Comparison of ENCODE assay signal across 9 cellular contexts in genomic region chr12:65156366-65156831, GRCh38. TPM values are rescaled to one million over a fixed set of nuclear protein-coding genes. Genes with fewer than 3 reads are reported as not detected.
DNase-seq lines count a peak whose midpoint lies in the region; ATAC-seq and TF ChIP-seq lines count a peak whose summit lies in the region.
"Had no signal": no experiment of that assay in that cellular context is flagged by ENCODE, and none has a peak within 500 bp of the region (broad histone marks: within the 10 kb centered on the region; RNA-seq: fewer than 3 reads in every experiment).

No MANE protein-coding gene starts in this region.

- H4K20me1 ChIP-seq in OCI-LY1 (ENCODE audit: insufficient read depth, low read length): no peaks in the 10 kb centered on the region

- intact Hi-C loops in stomach (cut with DNase I; ENCODE audit: low total_unique reads): no loop called here

- peaks cover 20% of the 10 kb centered on the region for H3K4me1 Mint-ChIP-seq in activated CD4-positive, alpha-beta T cell treated with anti-CD3 and anti-CD28 coated beads, Interleukin-2, amount 10 ng/mL, durations not matched to agents 7 days and 5 days

- H3K27me3 Mint-ChIP-seq in activated CD4-positive, alpha-beta T cell treated with anti-CD3 and anti-CD28 coated beads, Interleukin-2, amount 10 ng/mL, durations not matched to agents 7 days and 5 days: peaks cover 24% of the 10 kb centered on the region

- H3K79me2 ChIP-seq in OCI-LY1 (ENCODE audit: insufficient read depth, low read length): no peaks in the 10 kb centered on the region

- peak; percentile 85 for ATAC-seq in HG02884 (IDR thresholded peaks at IDR 0.05; ENCODE audit: unreplicated experiment)

- H3K4me3 Mint-ChIP-seq in activated CD4-positive, alpha-beta T cell treated with anti-CD3 and anti-CD28 coated beads, Interleukin-2, amount 10 ng/mL, durations not matched to agents 7 days and 5 days: peak overlapping the region; percentile 48

- peak overlapping the region; percentile 38 for H3K4me2 ChIP-seq in OCI-LY1 (ENCODE audit: low read length)

- no peak overlapping the region for H3K9ac ChIP-seq in OCI-LY1 (ENCODE audit: low read length)

- H3K27me3 ChIP-seq in OCI-LY1 (ENCODE audit: insufficient read depth, low read length) (peaks cover 5% of the 10 kb centered on the region), stomach (no peaks in the 10 kb centered on the region)

- H3K27ac Mint-ChIP-seq in activated CD4-positive, alpha-beta T cell treated with anti-CD3 and anti-CD28 coated beads, Interleukin-2, amount 10 ng/mL, durations not matched to agents 7 days and 5 days: peak overlapping the region; percentile 86

- TF ChIP-seq EP300 in stomach (IDR thresholded peaks at IDR 0.05): no peak

- H3K36me3 ChIP-seq in OCI-LY1 (ENCODE audit: insufficient read depth, low read length) (no peaks in the 10 kb centered on the region), stomach (no peaks in the 10 kb centered on the region)

- H3K9me3 Mint-ChIP-seq in activated CD4-positive, alpha-beta T cell treated with anti-CD3 and anti-CD28 coated beads, Interleukin-2, amount 10 ng/mL, durations not matched to agents 7 days and 5 days: peaks cover 7% of the 10 kb centered on the region

- TF ChIP-seq CTCF in OCI-LY1 (IDR thresholded peaks at IDR 0.05; ENCODE audit: low read length) (no peak), stomach (IDR thresholded peaks at IDR 0.05) (no peak)

- POLR2A ChIA-PET in activated CD4-positive, alpha-beta T cell treated with anti-CD3 and anti-CD28 coated beads, Interleukin-2, amount 10 ng/mL, durations not matched to agents 7 days and 5 days (lab: Charles Lee): interaction anchor here (0.7 to 1.4 kb wide), 2 partner anchors 12 to 1125 kb away, joined by 3 to 25 read pairs; partner anchors contain the start of gene LEMD3

- peak overlapping the region; percentile 87 for H2AFZ ChIP-seq in OCI-LY1 (ENCODE audit: low read length)

- H3F3A ChIP-seq in OCI-LY1 (ENCODE audit: insufficient read depth, low read length): no peaks in the 10 kb centered on the region

- H3K9me3 ChIP-seq in OCI-LY1 (ENCODE audit: low read length): no peaks in the 10 kb centered on the region
- no peaks in the 10 kb centered on the region for H3K9me3 ChIP-seq in stomach

- 65 to 74% (median 73%) methylated on average over 2 of the region's 2 CpGs for whole genome bisulfite sequencing in stomach, 5 donors

- DNase-seq in activated CD4-positive, alpha-beta T cell treated with anti-CD3 and anti-CD28 coated beads, Interleukin-2, amount 10 ng/mL, durations not matched to agents 7 days and 5 days: peak; percentile 29
- no peak for DNase-seq in activated CD4-positive, alpha-beta T cell treated with anti-CD3 and anti-CD28 coated beads, Interleukin-2, amount 50 U/mL, for 1 hour
- peak; percentile 15 for DNase-seq in medulla oblongata (ENCODE audit: extremely low spot score)
- no peak for DNase-seq in NCI-H187 (lab: John Stamatoyannopoulos, UW)
- no peak for DNase-seq in stomach
- DNase-seq in foreskin melanocyte: no peak

- no peak for TF ChIP-seq POLR2A in stomach (IDR thresholded peaks at IDR 0.05)

- H3K4me3 ChIP-seq in OCI-LY1 (ENCODE audit: low read depth, low read length, poor library complexity, severe bottlenecking) (peak overlapping the region; percentile 4), stomach (no peak overlapping the region)

- CTCF ChIA-PET in activated CD4-positive, alpha-beta T cell treated with anti-CD3 and anti-CD28 coated beads, Interleukin-2, amount 10 ng/mL, durations not matched to agents 7 days and 5 days (lab: Charles Lee): interaction anchor here (0.8 to 3.9 kb wide), 3 partner anchors 12 to 30 kb away, joined by 3 to 23 read pairs (median 5); partner anchors contain the start of gene LEMD3

- peaks cover 9% of the 10 kb centered on the region for H3K36me3 Mint-ChIP-seq in activated CD4-positive, alpha-beta T cell treated with anti-CD3 and anti-CD28 coated beads, Interleukin-2, amount 10 ng/mL, durations not matched to agents 7 days and 5 days (ENCODE audit: low read depth)

- H3K27ac ChIP-seq in OCI-LY1 (ENCODE audit: low read depth, low read length, poor library complexity, severe bottlenecking) (no peak overlapping the region), stomach (no peak overlapping the region)

- no peaks in the 10 kb centered on the region for H3K9me2 ChIP-seq in OCI-LY1 (ENCODE audit: low read depth, low read length)

- H3K4me1 ChIP-seq in OCI-LY1 (ENCODE audit: insufficient read depth, low read length, severe bottlenecking) (peaks cover 17% of the 10 kb centered on the region), stomach (no peaks in the 10 kb centered on the region)

RNA-seq across cellular contexts. Expression of gene LEMD3, which starts 13.0 kb away (rescaled TPM):
- total RNA-seq in activated CD4-positive, alpha-beta T cell treated with anti-CD3 and anti-CD28 coated beads, Interleukin-2, amount 10 ng/mL, durations not matched to agents 7 days and 5 days: 10 to 100 TPM; 28.5 to 30.9 TPM
- 100 to 1,000 TPM in 1 of 5 donors, 10 to 100 TPM in 4; 10.5 to 230 (median 31.2) TPM for total RNA-seq in stomach
- 1 to 10 TPM; 2.7 to 5.8 (median 3.9) TPM for polyA plus RNA-seq in stomach

RNA-seq across cellular contexts. Expression of gene WIF1, which starts 35.3 kb away (rescaled TPM):
- total RNA-seq in activated CD4-positive, alpha-beta T cell treated with anti-CD3 and anti-CD28 coated beads, Interleukin-2, amount 10 ng/mL, durations not matched to agents 7 days and 5 days: not detected
- total RNA-seq in stomach: 10 to 100 TPM in 2 of 5 donors, 1 to 10 TPM in 2, not detected in 1; 1.4 to 11.1 (median 7.1) TPM
- under 1 TPM in 1 of 3 donors, not detected in 2; 0.10 TPM for polyA plus RNA-seq in stomach
- polyA plus RNA-seq: BJ had no signal

Comparison
In these comparisons a context has a peak if more than half of its experiments do, and no peak if none do; other contexts are left out.
1. DNase-seq: peak in activated CD4-positive, alpha-beta T cell treated with anti-CD3 and anti-CD28 coated beads, Interleukin-2, amount 10 ng/mL, durations not matched to agents 7 days and 5 days (single experiment) and medulla oblongata (single experiment); none in activated CD4-positive, alpha-beta T cell treated with anti-CD3 and anti-CD28 coated beads, Interleukin-2, amount 50 U/mL, for 1 hour (single experiment), NCI-H187 (0 of 2), stomach (single experiment) and foreskin melanocyte (single experiment).